Comparison of ENCODE assay signal across 27 cellular contexts in the genomic region with DNA sequence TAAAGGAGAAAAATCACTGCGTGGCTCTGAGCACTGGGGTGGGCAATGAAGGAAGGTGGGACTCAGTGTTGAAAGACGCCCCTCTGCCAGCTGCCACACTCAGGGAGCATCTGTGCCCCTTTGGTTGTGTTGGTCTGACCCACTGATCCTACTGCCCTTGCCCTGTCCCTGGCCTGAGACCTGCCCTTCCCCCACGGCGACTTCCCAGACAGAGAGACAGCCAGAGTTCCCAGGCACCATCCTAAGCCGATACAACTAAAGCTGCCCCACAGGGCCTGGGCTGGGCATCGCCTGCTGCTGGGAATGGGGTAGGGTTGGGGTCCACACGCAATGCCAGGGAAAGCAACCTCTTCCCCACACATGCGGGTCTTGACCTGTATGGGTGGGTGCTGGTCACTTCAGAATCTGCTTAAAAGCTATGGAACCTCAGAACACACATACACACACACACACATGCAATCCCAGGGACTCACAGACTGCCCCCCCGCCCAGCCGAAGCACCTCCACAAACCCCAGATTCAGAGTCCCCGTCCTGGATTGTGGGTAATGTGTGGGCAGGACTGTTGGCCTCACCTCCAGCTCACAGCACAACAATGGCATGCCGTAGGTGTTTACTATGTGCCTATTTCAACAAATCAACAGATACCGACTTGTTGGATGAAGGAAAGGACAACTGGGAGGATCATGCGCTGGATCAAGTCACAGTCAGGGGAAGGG. TPM values are rescaled to one million over a fixed set of nuclear protein-coding genes. Genes with fewer than 3 reads are reported as not detected.
"Had no signal": no experiment of that assay in that cellular context is flagged by ENCODE, and none has a peak within 500 bp of the region (broad histone marks: within the 10 kb centered on the region; RNA-seq: fewer than 3 reads in every experiment).

No MANE protein-coding gene starts in this region.

- H3K27me3 Mint-ChIP-seq: activated naive CD8-positive, alpha-beta T cell treated with anti-CD3 and anti-CD28 coated beads, Interleukin-2, amount 10 ng/mL, durations not matched to agents 7 days and 5 days; stimulated activated naive CD8-positive, alpha-beta T cell treated with anti-CD3 and anti-CD28 coated beads, Interleukin-15, amount 100 ng/mL, for 72 hours had no signal

- H3K4me1 Mint-ChIP-seq: activated B cell treated with CpG ODN at 0.5 μM for 24 hours; activated naive CD8-positive, alpha-beta T cell treated with anti-CD3 and anti-CD28 coated beads, Interleukin-2, amount 10 ng/mL, durations not matched to agents 7 days and 5 days; naive thymus-derived CD8-positive, alpha-beta T cell; stimulated activated effector memory CD8-positive, alpha-beta T cell treated with anti-CD3 and anti-CD28 coated beads, Interleukin-12 subunit alpha, Interleukin-12 subunit beta, amount 100 ng/mL, for 72 hours; stimulated activated naive CD8-positive, alpha-beta T cell treated with anti-CD3 and anti-CD28 coated beads, Interleukin-15, amount 100 ng/mL, for 72 hours had no signal

- H3K4me3 Mint-ChIP-seq: activated B cell treated with CpG ODN at 0.5 μM for 24 hours; activated CD4-positive, alpha-beta memory T cell treated with anti-CD3 and anti-CD28 coated beads for 36 hours; activated naive CD4-positive, alpha-beta T cell treated with anti-CD3 and anti-CD28 coated beads for 36 hours; activated naive CD8-positive, alpha-beta T cell treated with anti-CD3 and anti-CD28 coated beads, Interleukin-2, amount 10 ng/mL, durations not matched to agents 7 days and 5 days; stimulated activated effector memory CD8-positive, alpha-beta T cell treated with anti-CD3 and anti-CD28 coated beads, Interleukin-12 subunit alpha, Interleukin-12 subunit beta, amount 100 ng/mL, for 72 hours; stimulated activated naive CD8-positive, alpha-beta T cell treated with anti-CD3 and anti-CD28 coated beads, Interleukin-15, amount 100 ng/mL, for 72 hours had no signal

- H3K27me3 ChIP-seq: cardiac muscle cell, pancreas, uterus had no signal

- H3K36me3 Mint-ChIP-seq: activated CD4-positive, alpha-beta memory T cell treated with anti-CD3 and anti-CD28 coated beads for 36 hours; activated naive CD8-positive, alpha-beta T cell treated with anti-CD3 and anti-CD28 coated beads, Interleukin-2, amount 10 ng/mL, durations not matched to agents 7 days and 5 days; naive thymus-derived CD8-positive, alpha-beta T cell; stimulated activated effector memory CD8-positive, alpha-beta T cell treated with anti-CD3 and anti-CD28 coated beads, Interleukin-12 subunit alpha, Interleukin-12 subunit beta, amount 100 ng/mL, for 72 hours had no signal

- DNase-seq: activated B cell treated with CpG ODN at 0.5 μM for 24 hours; activated CD4-positive, alpha-beta memory T cell treated with anti-CD3 and anti-CD28 coated beads for 36 hours; activated CD4-positive, alpha-beta T cell treated with anti-CD3 and anti-CD28 coated beads for 48 hours; activated effector memory CD4-positive, alpha-beta T cell treated with Interleukin-2 at 50 U/mL for 16 hours; activated naive CD4-positive, alpha-beta T cell treated with anti-CD3 and anti-CD28 coated beads for 36 hours; activated naive CD8-positive, alpha-beta T cell treated with anti-CD3 and anti-CD28 coated beads, Interleukin-2, amount 10 ng/mL, durations not matched to agents 7 days and 5 days; activated T-cell treated with anti-CD3 and anti-CD28 coated beads, Interleukin-2, amount 50 U/mL, for 48 hours; amniotic stem cell; cortex of kidney; foreskin keratinocyte; naive thymus-derived CD8-positive, alpha-beta T cell; right cardiac atrium; stimulated activated CD4-positive, alpha-beta T cell treated with anti-CD3 and anti-CD28 coated beads, Interleukin-12 subunit alpha, Interleukin-12 subunit beta, amount 100 ng/mL, for 4 hours; stimulated activated naive CD8-positive, alpha-beta T cell treated with anti-CD3 and anti-CD28 coated beads, Interleukin-15, amount 100 ng/mL, for 72 hours; T-helper 9 cell; tibial artery; uterus had no signal

- H3K9me3 Mint-ChIP-seq: activated B cell treated with CpG ODN at 0.5 μM for 24 hours; activated CD4-positive, alpha-beta memory T cell treated with anti-CD3 and anti-CD28 coated beads for 36 hours; activated naive CD4-positive, alpha-beta T cell treated with anti-CD3 and anti-CD28 coated beads for 36 hours; activated naive CD8-positive, alpha-beta T cell treated with anti-CD3 and anti-CD28 coated beads, Interleukin-2, amount 10 ng/mL, durations not matched to agents 7 days and 5 days; naive thymus-derived CD8-positive, alpha-beta T cell; stimulated activated effector memory CD8-positive, alpha-beta T cell treated with anti-CD3 and anti-CD28 coated beads, Interleukin-12 subunit alpha, Interleukin-12 subunit beta, amount 100 ng/mL, for 72 hours; stimulated activated naive CD8-positive, alpha-beta T cell treated with anti-CD3 and anti-CD28 coated beads, Interleukin-15, amount 100 ng/mL, for 72 hours had no signal

- H3K4me3 ChIP-seq: cardiac muscle cell, lung, pancreas, tibial artery, uterus had no signal

- H3K36me3 ChIP-seq: cardiac muscle cell, neutrophil, pancreas, tibial artery, uterus had no signal

- ATAC-seq: foreskin keratinocyte; left lobe of liver; naive thymus-derived CD8-positive, alpha-beta T cell; pancreas; right cardiac atrium; stimulated activated effector memory CD8-positive, alpha-beta T cell treated with anti-CD3 and anti-CD28 coated beads, Interleukin-12 subunit alpha, Interleukin-12 subunit beta, amount 100 ng/mL, for 72 hours; stimulated activated naive CD8-positive, alpha-beta T cell treated with anti-CD3 and anti-CD28 coated beads, Interleukin-15, amount 100 ng/mL, for 72 hours had no signal

- H3K27ac ChIP-seq: cardiac muscle cell, foreskin keratinocyte, neutrophil, pancreas, tibial artery, uterus had no signal

- H3K27ac Mint-ChIP-seq: activated B cell treated with CpG ODN at 0.5 μM for 24 hours; activated CD4-positive, alpha-beta memory T cell treated with anti-CD3 and anti-CD28 coated beads for 36 hours; activated naive CD4-positive, alpha-beta T cell treated with anti-CD3 and anti-CD28 coated beads for 36 hours; activated naive CD8-positive, alpha-beta T cell treated with anti-CD3 and anti-CD28 coated beads, Interleukin-2, amount 10 ng/mL, durations not matched to agents 7 days and 5 days; stimulated activated effector memory CD8-positive, alpha-beta T cell treated with anti-CD3 and anti-CD28 coated beads, Interleukin-12 subunit alpha, Interleukin-12 subunit beta, amount 100 ng/mL, for 72 hours had no signal

- H3K4me1 ChIP-seq: foreskin keratinocyte, pancreas, tibial artery, uterus had no signal

- H3K9me3 ChIP-seq: neutrophil, pancreas, tibial artery, uterus had no signal

RNA-seq across cellular contexts. Expression of gene SPDEF, which starts 10.9 kb away (rescaled TPM):
- total RNA-seq: activated naive CD8-positive, alpha-beta T cell treated with anti-CD3 and anti-CD28 coated beads, Interleukin-2, amount 10 ng/mL, durations not matched to agents 7 days and 5 days; foreskin keratinocyte; kidney epithelial cell; naive thymus-derived CD8-positive, alpha-beta T cell; pulmonary artery endothelial cell; skeletal muscle tissue; T-helper 1 cell treated with Interleukin-12 subunit alpha and Interleukin-12 subunit beta and Interleukin-4 antibody, amounts not matched to agents 30 ng/mL and 1 ng/mL, for 36 hours had no signal
- polyA plus RNA-seq: cardiac muscle cell; naive thymus-derived CD8-positive, alpha-beta T cell had no signal
